In the genomic region with DNA sequence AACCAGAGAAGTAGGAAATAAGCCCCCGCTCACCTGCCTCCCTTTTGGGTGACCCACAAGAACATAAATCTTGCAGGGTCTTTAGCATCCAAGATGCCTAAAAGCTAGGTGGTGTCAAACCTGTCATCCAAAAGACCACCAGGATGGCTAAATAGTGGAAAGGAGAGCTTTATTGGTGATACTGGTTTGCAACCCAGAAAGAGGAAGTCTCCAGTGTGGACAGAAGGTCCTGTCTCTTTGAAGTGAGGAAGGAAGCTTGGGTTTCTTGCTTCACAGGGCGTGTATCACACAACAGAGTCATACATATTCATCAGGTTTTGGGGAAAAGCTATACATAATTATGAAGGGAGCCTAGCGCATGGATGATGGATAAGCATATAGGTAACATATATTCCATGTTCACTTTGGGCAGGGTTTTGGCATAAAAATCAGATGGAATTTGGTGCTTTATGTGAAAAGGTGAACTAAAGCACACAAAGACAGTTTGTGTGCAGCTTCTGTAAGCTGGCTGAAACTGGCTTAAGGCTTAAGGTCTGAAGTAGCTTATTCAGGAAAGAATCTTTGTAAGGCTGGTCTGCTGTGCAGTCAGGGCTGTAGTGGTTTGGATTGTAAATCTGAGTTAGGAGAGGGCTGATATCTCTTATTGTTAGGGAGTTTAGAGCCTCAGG, we compare ENCODE assay signal across 1 cellular context.
A peak's percentile ranks its signal among the peaks of the same experiment; 100 is the strongest.
TF ChIP-seq lines count a peak whose summit lies in the region.

No MANE protein-coding gene starts in this region.

TF ChIP-seq in K562, 482 proteins besides CTCF, POLR2A, EP300 and RAD21 (continued from another document):
- TF ChIP-seq, protein P1, sequence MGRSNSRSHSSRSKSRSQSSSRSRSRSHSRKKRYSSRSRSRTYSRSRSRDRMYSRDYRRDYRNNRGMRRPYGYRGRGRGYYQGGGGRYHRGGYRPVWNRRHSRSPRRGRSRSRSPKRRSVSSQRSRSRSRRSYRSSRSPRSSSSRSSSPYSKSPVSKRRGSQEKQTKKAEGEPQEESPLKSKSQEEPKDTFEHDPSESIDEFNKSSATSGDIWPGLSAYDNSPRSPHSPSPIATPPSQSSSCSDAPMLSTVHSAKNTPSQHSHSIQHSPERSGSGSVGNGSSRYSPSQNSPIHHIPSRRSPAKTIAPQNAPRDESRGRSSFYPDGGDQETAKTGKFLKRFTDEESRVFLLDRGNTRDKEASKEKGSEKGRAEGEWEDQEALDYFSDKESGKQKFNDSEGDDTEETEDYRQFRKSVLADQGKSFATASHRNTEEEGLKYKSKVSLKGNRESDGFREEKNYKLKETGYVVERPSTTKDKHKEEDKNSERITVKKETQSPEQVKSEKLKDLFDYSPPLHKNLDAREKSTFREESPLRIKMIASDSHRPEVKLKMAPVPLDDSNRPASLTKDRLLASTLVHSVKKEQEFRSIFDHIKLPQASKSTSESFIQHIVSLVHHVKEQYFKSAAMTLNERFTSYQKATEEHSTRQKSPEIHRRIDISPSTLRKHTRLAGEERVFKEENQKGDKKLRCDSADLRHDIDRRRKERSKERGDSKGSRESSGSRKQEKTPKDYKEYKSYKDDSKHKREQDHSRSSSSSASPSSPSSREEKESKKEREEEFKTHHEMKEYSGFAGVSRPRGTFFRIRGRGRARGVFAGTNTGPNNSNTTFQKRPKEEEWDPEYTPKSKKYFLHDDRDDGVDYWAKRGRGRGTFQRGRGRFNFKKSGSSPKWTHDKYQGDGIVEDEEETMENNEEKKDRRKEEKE (IDR thresholded peaks at IDR 0.05; ENCODE audit: borderline replicate concordance in 1 of 2, control insufficient read depth in 1 of 2, low read depth in 2 of 2, low read length in 1 of 2) = no peak
- TF ChIP-seq ZNF668 (CRISPR knock-in tag; IDR thresholded peaks at IDR 0.05) (no peak), MTA1 (IDR thresholded peaks at IDR 0.05; ENCODE audit: borderline replicate concordance) (no peak), SIN3B (IDR thresholded peaks at IDR 0.05; ENCODE audit: low read depth) (no peak), TCF7 (IDR thresholded peaks at IDR 0.05; ENCODE audit: borderline replicate concordance) (0 out of 2 replicates have a peak, but pooled peaks have one; percentile 47), TBP (optimal IDR thresholded peaks at IDR 0.05; ENCODE audit: low read depth, low read length) (no peak), TARDBP (IDR thresholded peaks at IDR 0.05) (no peak), ZNF133 (CRISPR knock-in tag; IDR thresholded peaks at IDR 0.05) (no peak), MCM5 (IDR thresholded peaks at IDR 0.05; ENCODE audit: low read depth) (no peak), SRSF1 (IDR thresholded peaks at IDR 0.05; ENCODE audit: low read depth, low read length) (no peak), ZFP36 (IDR thresholded peaks at IDR 0.05; ENCODE audit: low read depth, low read length, partially characterized antibody) (peak; percentile 35), SPI1 (IDR thresholded peaks at IDR 0.05; ENCODE audit: borderline replicate concordance, low read depth, low read length) (peak; percentile 99), ZSCAN32 (CRISPR knock-in tag; IDR thresholded peaks at IDR 0.05) (peak; percentile 94), ZNF551 (CRISPR knock-in tag; IDR thresholded peaks at IDR 0.05) (no peak), ETV5 (CRISPR knock-in tag; IDR thresholded peaks at IDR 0.05; ENCODE audit: low read depth) (no peak), KLF13 (tag; IDR thresholded peaks at IDR 0.05; ENCODE audit: borderline replicate concordance, low read depth) (no peak), ZNF444 (CRISPR knock-in tag; IDR thresholded peaks at IDR 0.05) (no peak), NRF1 (conservative IDR thresholded peaks at IDR 0.05 in 1 of 2, IDR thresholded peaks at IDR 0.05 in 1 of 2) (no peak), CEBPG (CRISPR knock-in tag; IDR thresholded peaks at IDR 0.05) (no peak), CEBPG (tag; conservative IDR thresholded peaks at IDR 0.05 in 1 of 2, IDR thresholded peaks at IDR 0.05 in 1 of 2) (peak in 1 of 2 experiments; percentile 38; a peak in 1 of 4 replicates), HDAC2 (IDR thresholded peaks at IDR 0.05) (no peak)
- TF ChIP-seq, protein P2, sequence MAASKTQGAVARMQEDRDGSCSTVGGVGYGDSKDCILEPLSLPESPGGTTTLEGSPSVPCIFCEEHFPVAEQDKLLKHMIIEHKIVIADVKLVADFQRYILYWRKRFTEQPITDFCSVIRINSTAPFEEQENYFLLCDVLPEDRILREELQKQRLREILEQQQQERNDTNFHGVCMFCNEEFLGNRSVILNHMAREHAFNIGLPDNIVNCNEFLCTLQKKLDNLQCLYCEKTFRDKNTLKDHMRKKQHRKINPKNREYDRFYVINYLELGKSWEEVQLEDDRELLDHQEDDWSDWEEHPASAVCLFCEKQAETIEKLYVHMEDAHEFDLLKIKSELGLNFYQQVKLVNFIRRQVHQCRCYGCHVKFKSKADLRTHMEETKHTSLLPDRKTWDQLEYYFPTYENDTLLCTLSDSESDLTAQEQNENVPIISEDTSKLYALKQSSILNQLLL (CRISPR knock-in tag; IDR thresholded peaks at IDR 0.05; ENCODE audit: borderline replicate concordance) = no peak
- TF ChIP-seq, protein P3, sequence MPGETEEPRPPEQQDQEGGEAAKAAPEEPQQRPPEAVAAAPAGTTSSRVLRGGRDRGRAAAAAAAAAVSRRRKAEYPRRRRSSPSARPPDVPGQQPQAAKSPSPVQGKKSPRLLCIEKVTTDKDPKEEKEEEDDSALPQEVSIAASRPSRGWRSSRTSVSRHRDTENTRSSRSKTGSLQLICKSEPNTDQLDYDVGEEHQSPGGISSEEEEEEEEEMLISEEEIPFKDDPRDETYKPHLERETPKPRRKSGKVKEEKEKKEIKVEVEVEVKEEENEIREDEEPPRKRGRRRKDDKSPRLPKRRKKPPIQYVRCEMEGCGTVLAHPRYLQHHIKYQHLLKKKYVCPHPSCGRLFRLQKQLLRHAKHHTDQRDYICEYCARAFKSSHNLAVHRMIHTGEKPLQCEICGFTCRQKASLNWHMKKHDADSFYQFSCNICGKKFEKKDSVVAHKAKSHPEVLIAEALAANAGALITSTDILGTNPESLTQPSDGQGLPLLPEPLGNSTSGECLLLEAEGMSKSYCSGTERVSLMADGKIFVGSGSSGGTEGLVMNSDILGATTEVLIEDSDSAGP (CRISPR knock-in tag; IDR thresholded peaks at IDR 0.05) = no peak
- TF ChIP-seq, protein P4, sequence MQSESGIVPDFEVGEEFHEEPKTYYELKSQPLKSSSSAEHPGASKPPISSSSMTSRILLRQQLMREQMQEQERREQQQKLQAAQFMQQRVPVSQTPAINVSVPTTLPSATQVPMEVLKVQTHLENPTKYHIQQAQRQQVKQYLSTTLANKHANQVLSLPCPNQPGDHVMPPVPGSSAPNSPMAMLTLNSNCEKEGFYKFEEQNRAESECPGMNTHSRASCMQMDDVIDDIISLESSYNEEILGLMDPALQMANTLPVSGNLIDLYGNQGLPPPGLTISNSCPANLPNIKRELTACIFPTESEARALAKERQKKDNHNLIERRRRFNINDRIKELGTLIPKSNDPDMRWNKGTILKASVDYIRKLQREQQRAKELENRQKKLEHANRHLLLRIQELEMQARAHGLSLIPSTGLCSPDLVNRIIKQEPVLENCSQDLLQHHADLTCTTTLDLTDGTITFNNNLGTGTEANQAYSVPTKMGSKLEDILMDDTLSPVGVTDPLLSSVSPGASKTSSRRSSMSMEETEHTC (IDR thresholded peaks at IDR 0.05) = no peak
- TF ChIP-seq, protein P5, sequence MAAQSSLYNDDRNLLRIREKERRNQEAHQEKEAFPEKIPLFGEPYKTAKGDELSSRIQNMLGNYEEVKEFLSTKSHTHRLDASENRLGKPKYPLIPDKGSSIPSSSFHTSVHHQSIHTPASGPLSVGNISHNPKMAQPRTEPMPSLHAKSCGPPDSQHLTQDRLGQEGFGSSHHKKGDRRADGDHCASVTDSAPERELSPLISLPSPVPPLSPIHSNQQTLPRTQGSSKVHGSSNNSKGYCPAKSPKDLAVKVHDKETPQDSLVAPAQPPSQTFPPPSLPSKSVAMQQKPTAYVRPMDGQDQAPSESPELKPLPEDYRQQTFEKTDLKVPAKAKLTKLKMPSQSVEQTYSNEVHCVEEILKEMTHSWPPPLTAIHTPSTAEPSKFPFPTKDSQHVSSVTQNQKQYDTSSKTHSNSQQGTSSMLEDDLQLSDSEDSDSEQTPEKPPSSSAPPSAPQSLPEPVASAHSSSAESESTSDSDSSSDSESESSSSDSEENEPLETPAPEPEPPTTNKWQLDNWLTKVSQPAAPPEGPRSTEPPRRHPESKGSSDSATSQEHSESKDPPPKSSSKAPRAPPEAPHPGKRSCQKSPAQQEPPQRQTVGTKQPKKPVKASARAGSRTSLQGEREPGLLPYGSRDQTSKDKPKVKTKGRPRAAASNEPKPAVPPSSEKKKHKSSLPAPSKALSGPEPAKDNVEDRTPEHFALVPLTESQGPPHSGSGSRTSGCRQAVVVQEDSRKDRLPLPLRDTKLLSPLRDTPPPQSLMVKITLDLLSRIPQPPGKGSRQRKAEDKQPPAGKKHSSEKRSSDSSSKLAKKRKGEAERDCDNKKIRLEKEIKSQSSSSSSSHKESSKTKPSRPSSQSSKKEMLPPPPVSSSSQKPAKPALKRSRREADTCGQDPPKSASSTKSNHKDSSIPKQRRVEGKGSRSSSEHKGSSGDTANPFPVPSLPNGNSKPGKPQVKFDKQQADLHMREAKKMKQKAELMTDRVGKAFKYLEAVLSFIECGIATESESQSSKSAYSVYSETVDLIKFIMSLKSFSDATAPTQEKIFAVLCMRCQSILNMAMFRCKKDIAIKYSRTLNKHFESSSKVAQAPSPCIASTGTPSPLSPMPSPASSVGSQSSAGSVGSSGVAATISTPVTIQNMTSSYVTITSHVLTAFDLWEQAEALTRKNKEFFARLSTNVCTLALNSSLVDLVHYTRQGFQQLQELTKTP (IDR thresholded peaks at IDR 0.05; ENCODE audit: low read depth in 1 of 2, partially characterized antibody in 2 of 2) = no peak
- TF ChIP-seq, protein P6, sequence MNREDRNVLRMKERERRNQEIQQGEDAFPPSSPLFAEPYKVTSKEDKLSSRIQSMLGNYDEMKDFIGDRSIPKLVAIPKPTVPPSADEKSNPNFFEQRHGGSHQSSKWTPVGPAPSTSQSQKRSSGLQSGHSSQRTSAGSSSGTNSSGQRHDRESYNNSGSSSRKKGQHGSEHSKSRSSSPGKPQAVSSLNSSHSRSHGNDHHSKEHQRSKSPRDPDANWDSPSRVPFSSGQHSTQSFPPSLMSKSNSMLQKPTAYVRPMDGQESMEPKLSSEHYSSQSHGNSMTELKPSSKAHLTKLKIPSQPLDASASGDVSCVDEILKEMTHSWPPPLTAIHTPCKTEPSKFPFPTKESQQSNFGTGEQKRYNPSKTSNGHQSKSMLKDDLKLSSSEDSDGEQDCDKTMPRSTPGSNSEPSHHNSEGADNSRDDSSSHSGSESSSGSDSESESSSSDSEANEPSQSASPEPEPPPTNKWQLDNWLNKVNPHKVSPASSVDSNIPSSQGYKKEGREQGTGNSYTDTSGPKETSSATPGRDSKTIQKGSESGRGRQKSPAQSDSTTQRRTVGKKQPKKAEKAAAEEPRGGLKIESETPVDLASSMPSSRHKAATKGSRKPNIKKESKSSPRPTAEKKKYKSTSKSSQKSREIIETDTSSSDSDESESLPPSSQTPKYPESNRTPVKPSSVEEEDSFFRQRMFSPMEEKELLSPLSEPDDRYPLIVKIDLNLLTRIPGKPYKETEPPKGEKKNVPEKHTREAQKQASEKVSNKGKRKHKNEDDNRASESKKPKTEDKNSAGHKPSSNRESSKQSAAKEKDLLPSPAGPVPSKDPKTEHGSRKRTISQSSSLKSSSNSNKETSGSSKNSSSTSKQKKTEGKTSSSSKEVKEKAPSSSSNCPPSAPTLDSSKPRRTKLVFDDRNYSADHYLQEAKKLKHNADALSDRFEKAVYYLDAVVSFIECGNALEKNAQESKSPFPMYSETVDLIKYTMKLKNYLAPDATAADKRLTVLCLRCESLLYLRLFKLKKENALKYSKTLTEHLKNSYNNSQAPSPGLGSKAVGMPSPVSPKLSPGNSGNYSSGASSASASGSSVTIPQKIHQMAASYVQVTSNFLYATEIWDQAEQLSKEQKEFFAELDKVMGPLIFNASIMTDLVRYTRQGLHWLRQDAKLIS (CRISPR knock-in tag; IDR thresholded peaks at IDR 0.05) = no peak
- TF ChIP-seq, protein P7, sequence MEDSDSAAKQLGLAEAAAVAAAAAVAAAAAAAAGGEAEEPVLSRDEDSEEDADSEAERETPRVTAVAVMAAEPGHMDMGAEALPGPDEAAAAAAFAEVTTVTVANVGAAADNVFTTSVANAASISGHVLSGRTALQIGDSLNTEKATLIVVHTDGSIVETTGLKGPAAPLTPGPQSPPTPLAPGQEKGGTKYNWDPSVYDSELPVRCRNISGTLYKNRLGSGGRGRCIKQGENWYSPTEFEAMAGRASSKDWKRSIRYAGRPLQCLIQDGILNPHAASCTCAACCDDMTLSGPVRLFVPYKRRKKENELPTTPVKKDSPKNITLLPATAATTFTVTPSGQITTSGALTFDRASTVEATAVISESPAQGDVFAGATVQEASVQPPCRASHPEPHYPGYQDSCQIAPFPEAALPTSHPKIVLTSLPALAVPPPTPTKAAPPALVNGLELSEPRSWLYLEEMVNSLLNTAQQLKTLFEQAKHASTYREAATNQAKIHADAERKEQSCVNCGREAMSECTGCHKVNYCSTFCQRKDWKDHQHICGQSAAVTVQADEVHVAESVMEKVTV (CRISPR knock-in tag; IDR thresholded peaks at IDR 0.05) = no peak
- TF ChIP-seq, protein P8, sequence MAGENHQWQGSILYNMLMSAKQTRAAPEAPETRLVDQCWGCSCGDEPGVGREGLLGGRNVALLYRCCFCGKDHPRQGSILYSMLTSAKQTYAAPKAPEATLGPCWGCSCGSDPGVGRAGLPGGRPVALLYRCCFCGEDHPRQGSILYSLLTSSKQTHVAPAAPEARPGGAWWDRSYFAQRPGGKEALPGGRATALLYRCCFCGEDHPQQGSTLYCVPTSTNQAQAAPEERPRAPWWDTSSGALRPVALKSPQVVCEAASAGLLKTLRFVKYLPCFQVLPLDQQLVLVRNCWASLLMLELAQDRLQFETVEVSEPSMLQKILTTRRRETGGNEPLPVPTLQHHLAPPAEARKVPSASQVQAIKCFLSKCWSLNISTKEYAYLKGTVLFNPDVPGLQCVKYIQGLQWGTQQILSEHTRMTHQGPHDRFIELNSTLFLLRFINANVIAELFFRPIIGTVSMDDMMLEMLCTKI (IDR thresholded peaks at IDR 0.05; ENCODE audit: partially characterized antibody) = no peak
- TF ChIP-seq, protein P9, sequence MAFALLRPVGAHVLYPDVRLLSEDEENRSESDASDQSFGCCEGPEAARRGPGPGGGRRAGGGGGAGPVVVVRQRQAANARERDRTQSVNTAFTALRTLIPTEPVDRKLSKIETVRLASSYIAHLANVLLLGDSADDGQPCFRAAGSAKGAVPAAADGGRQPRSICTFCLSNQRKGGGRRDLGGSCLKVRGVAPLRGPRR (CRISPR knock-in tag; IDR thresholded peaks at IDR 0.05) = no peak
